In genomic region chr11:134033276-134033675, GRCh38 we compare ENCODE assay signal across 8 cellular contexts. TPM values are rescaled to one million over a fixed set of nuclear protein-coding genes. Genes with fewer than 3 reads are reported as not detected.
A peak's percentile ranks its signal among the peaks of the same experiment; 100 is the strongest.
DNase-seq lines count a peak whose midpoint lies in the region; ATAC-seq and TF ChIP-seq lines count a peak whose summit lies in the region.

No MANE protein-coding gene starts in this region.

- H3K4me1 Mint-ChIP-seq in naive thymus-derived CD8-positive, alpha-beta T cell: peaks cover 54 to 96% (median 82%) of the 10 kb centered on the region in 4 donors

- H3K4me3 ChIP-seq in heart left ventricle (peak overlapping the region in 9 of 12 donors; percentile 19 to 52 (median 34)), upper lobe of left lung (no peak overlapping the region)

- H3K36me3 ChIP-seq in heart left ventricle (no peaks in the 10 kb centered on the region), upper lobe of left lung (no peaks in the 10 kb centered on the region)

- 67 to 84% (median 72%) methylated on average over 8 to 9 of the region's 9 CpGs for WGBS in heart left ventricle, 4 donors
- 75 to 89% methylated on average over 9 of the region's 9 CpGs for WGBS in upper lobe of left lung, 2 donors

- no peaks in the 10 kb centered on the region for H3K27me3 ChIP-seq in heart left ventricle
- no peaks in the 10 kb centered on the region for H3K27me3 ChIP-seq in upper lobe of left lung

- H3K9me3 ChIP-seq in heart left ventricle (no peaks in the 10 kb centered on the region), upper lobe of left lung (no peaks in the 10 kb centered on the region)

- no peak for TF ChIP-seq EP300 in upper lobe of left lung (IDR thresholded peaks at IDR 0.05)

- ATAC-seq in heart left ventricle (no peak), upper lobe of left lung (ENCODE audit: low FRiP score in 2 of 2) (no peak)
- ATAC-seq in naive thymus-derived CD8-positive, alpha-beta T cell: no peak

- H3K27me3 Mint-ChIP-seq in naive thymus-derived CD8-positive, alpha-beta T cell: peaks cover 0 to 10% (median 0%) of the 10 kb centered on the region in 5 donors

- H3K36me3 Mint-ChIP-seq in naive thymus-derived CD8-positive, alpha-beta T cell: no peaks in the 10 kb centered on the region

- no peaks in the 10 kb centered on the region for H3K9me3 Mint-ChIP-seq in naive thymus-derived CD8-positive, alpha-beta T cell

- H3K4me1 ChIP-seq in heart left ventricle (peaks cover 3 to 56% (median 43%) of the 10 kb centered on the region in 12 donors), upper lobe of left lung (peaks cover 25 to 49% (median 31%) of the 10 kb centered on the region in 4 donors)

- DNase-seq in heart left ventricle: peak in 1 of 5 donors; percentile 58
- no peak for DNase-seq in cardiac septum (ENCODE audit: low spot score)
- no peak for DNase-seq in naive thymus-derived CD8-positive, alpha-beta T cell
- no peak for DNase-seq in upper lobe of left lung
- no peak for DNase-seq in NCI-H1417 treated with DMSO at 0.1 percent for 48 hours (lab: John Stamatoyannopoulos, UW)
- no peak for DNase-seq in DMS79 treated with DMSO at 0.1 percent for 48 hours (lab: John Stamatoyannopoulos, UW)
- DNase-seq in NCI-H1436 (lab: John Stamatoyannopoulos, UW): no peak

- peak overlapping the region; percentile 75 to 99 (median 95) for H3K27ac Mint-ChIP-seq in naive thymus-derived CD8-positive, alpha-beta T cell

- TF ChIP-seq CTCF in heart left ventricle (IDR thresholded peaks at IDR 0.05) (no peak), upper lobe of left lung (IDR thresholded peaks at IDR 0.05) (no peak)

- POLR2A ChIA-PET in naive thymus-derived CD8-positive, alpha-beta T cell (lab: Charles Lee): interaction anchor here (1.0 to 3.5 kb wide), 5 partner anchors 10 to 191 kb away, joined by 3 to 10 read pairs (median 4); partner anchors contain the start of gene VPS26B

- peak overlapping the region; percentile 61 to 94 (median 77) for H3K4me3 Mint-ChIP-seq in naive thymus-derived CD8-positive, alpha-beta T cell

- TF ChIP-seq POLR2A in heart left ventricle (IDR thresholded peaks at IDR 0.05) (no peak), upper lobe of left lung (IDR thresholded peaks at IDR 0.05) (no peak)

- H3K27ac ChIP-seq in heart left ventricle (peak overlapping the region; percentile 76 to 98 (median 88)), cingulate gyrus (ENCODE audit: low read depth, low read length) (peak overlapping the region; percentile 89), upper lobe of left lung (peak overlapping the region; percentile 2 to 79 (median 46))

- intact Hi-C loops in heart left ventricle (cut with DNase I): loop anchor here in 3 of 10 donors (5.0 to 10.0 kb wide), 2 partner anchors 78 to 81 kb away; partner anchors contain the start of gene IGSF9B (in 1 of the 3)
- intact Hi-C loops in cardiac septum (cut with DNase I): no loop called here

RNA-seq across cellular contexts. Expression of gene JAM3, which starts 35.6 kb away (rescaled TPM):
- total RNA-seq in heart left ventricle: 10 to 100 TPM; 23.4 to 56.9 (median 34.3) TPM
- polyA plus RNA-seq in heart left ventricle: 10 to 100 TPM; 11.9 to 18.5 TPM
- total RNA-seq in cardiac septum: 46.5 TPM
- 1 to 10 TPM; 8.5 to 9.1 TPM for total RNA-seq in naive thymus-derived CD8-positive, alpha-beta T cell
- 1 to 10 TPM; 4.2 to 6.5 (median 4.8) TPM for polyA plus RNA-seq in naive thymus-derived CD8-positive, alpha-beta T cell
- total RNA-seq in upper lobe of left lung: 10 to 100 TPM in 5 of 6 donors, 1 to 10 TPM in 1; 8.4 to 36.6 (median 18.6) TPM

Comparison
In these comparisons a context has a peak if more than half of its experiments do, and no peak if none do; other contexts are left out.
1. H3K4me3 ChIP-seq: peak in heart left ventricle (9 of 12); none in upper lobe of left lung (0 of 4).
2. Peak in every context shown above with its lines, with median percentiles within 50 percentile points of each other: H3K27ac ChIP-seq.